In the genomic region with DNA sequence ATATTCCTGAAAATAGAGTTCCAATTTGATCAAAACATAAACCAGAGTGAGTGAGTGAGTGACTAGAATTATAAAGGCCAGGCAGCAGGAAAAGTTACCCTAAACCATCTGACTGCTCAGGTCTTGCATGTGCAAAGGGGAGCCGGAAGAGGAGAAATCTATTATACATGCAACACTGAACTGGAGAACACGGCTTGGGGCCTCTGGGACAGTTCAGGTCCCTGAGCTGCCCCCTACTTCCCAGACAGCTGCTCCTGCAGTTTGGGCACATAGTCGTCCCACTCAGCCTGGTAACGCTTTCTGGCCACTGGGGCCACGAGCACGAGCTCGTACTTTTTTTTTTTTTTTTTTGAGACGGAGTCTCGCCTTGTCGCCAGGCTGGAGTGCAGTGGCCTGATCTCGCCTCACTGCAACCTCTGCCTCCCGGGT, we compare ENCODE assay signal across 11 cellular contexts. TPM values are rescaled to one million over a fixed set of nuclear protein-coding genes. Genes with fewer than 3 reads are reported as not detected.
DNase-seq lines count a peak whose midpoint lies in the region; ATAC-seq and TF ChIP-seq lines count a peak whose summit lies in the region.
"Had no signal": no experiment of that assay in that cellular context is flagged by ENCODE, and none has a peak within 500 bp of the region (broad histone marks: within the 10 kb centered on the region; RNA-seq: fewer than 3 reads in every experiment).

No MANE protein-coding gene starts in this region.

- H3K4me1 ChIP-seq in upper lobe of right lung = peaks cover 33% of the 10 kb centered on the region
- no peaks in the 10 kb centered on the region for H3K4me1 ChIP-seq in mesendoderm (ENCODE audit: control insufficient read depth, low read depth, low read length)

- TF ChIP-seq CTCF in upper lobe of right lung (IDR thresholded peaks at IDR 0.05) = no peak

- no peak overlapping the region for H3K56ac ChIP-seq in mesendoderm (ENCODE audit: low read length)

- H3K9ac ChIP-seq in mesendoderm (ENCODE audit: low read length) = no peak overlapping the region

- peak overlapping the region; percentile 88 for H3K27ac Mint-ChIP-seq in activated naive CD4-positive, alpha-beta T cell treated with anti-CD3 and anti-CD28 coated beads, Interleukin-2, amount 10 ng/mL, durations not matched to agents 7 days and 5 days

- no peaks in the 10 kb centered on the region for H3K9me3 ChIP-seq in upper lobe of right lung

- peak; percentile 36 for DNase-seq in activated naive CD4-positive, alpha-beta T cell treated with Interleukin-2 at 50 U/mL for 16 hours
- DNase-seq in activated naive CD4-positive, alpha-beta T cell (lab: John Stamatoyannopoulos, UW) = no peak
- peak; percentile 48 for DNase-seq in activated naive CD4-positive, alpha-beta T cell treated with anti-CD3 and anti-CD28 coated beads, Interleukin-2, amount 10 ng/mL, durations not matched to agents 7 days and 5 days
- DNase-seq in upper lobe of right lung (no peak), NCI-H82 treated with DMSO at 0.1 percent for 48 hours (lab: John Stamatoyannopoulos, UW; ENCODE audit: unreplicated experiment) (no peak), mesendoderm (no peak)
- DNase-seq: NCI-H345 had no signal

- no peak overlapping the region for H2AK5ac ChIP-seq in mesendoderm (ENCODE audit: low read length)

- H3K4me3 ChIP-seq in upper lobe of right lung (no peak overlapping the region), mesendoderm (ENCODE audit: low read length) (no peak overlapping the region)

- H2BK5ac ChIP-seq in mesendoderm (ENCODE audit: low read length) = no peak overlapping the region

- H3K23ac ChIP-seq in mesendoderm (ENCODE audit: low read length) = no peak overlapping the region

- CTCF ChIA-PET in activated naive CD4-positive, alpha-beta T cell treated with anti-CD3 and anti-CD28 coated beads, Interleukin-2, amount 10 ng/mL, durations not matched to agents 7 days and 5 days (lab: Charles Lee) = no interaction called here

- H3K4me1 Mint-ChIP-seq in activated naive CD4-positive, alpha-beta T cell treated with anti-CD3 and anti-CD28 coated beads, Interleukin-2, amount 10 ng/mL, durations not matched to agents 7 days and 5 days = peaks cover 89% of the 10 kb centered on the region

- no peak overlapping the region for H4K5ac ChIP-seq in mesendoderm (ENCODE audit: low read length)

- intact Hi-C loops in upper lobe of right lung (cut with DNase I) = no loop called here

- ATAC-seq in HG03108 (IDR thresholded peaks at IDR 0.05; ENCODE audit: unreplicated experiment) = peak; percentile 35
- no peak for ATAC-seq in upper lobe of right lung
- no peak for ATAC-seq in HG02840 (IDR thresholded peaks at IDR 0.05; ENCODE audit: low FRiP score, unreplicated experiment)
- ATAC-seq: HCT116, left lobe of liver had no signal

- no peak overlapping the region for H3K4me2 ChIP-seq in mesendoderm (ENCODE audit: low read length)

- no CpG with 5 or more reads among the region's 12 CpGs for WGBS in mesendoderm (ENCODE audit: extremely low coverage, insufficient coverage, low lambda C conversion rate)

- peaks cover 2% of the 10 kb centered on the region for H3K9me3 Mint-ChIP-seq in activated naive CD4-positive, alpha-beta T cell treated with anti-CD3 and anti-CD28 coated beads, Interleukin-2, amount 10 ng/mL, durations not matched to agents 7 days and 5 days

- H3K36me3 ChIP-seq in upper lobe of right lung (no peaks in the 10 kb centered on the region), mesendoderm (ENCODE audit: control insufficient read depth, insufficient read depth, low read length) (no peaks in the 10 kb centered on the region)

- H4K8ac ChIP-seq in mesendoderm (ENCODE audit: low read depth, low read length) = no peak overlapping the region

- H3K27me3 ChIP-seq in upper lobe of right lung = no peaks in the 10 kb centered on the region
- no peaks in the 10 kb centered on the region for H3K27me3 ChIP-seq in mesendoderm (ENCODE audit: insufficient read depth, low read length, poor library complexity)

- no peaks in the 10 kb centered on the region for H3K27me3 Mint-ChIP-seq in activated naive CD4-positive, alpha-beta T cell treated with anti-CD3 and anti-CD28 coated beads, Interleukin-2, amount 10 ng/mL, durations not matched to agents 7 days and 5 days

- peak overlapping the region; percentile 51 for H3K27ac ChIP-seq in upper lobe of right lung
- H3K27ac ChIP-seq in mesendoderm (ENCODE audit: low read depth, low read length) = no peak overlapping the region

- no peak overlapping the region for H2BK120ac ChIP-seq in mesendoderm (ENCODE audit: low read depth, low read length)

- no peak overlapping the region for H2BK15ac ChIP-seq in mesendoderm (replicated peaks; ENCODE audit: low read depth)

- H3K18ac ChIP-seq in mesendoderm (ENCODE audit: low read length) = no peak overlapping the region

- H3K36me3 Mint-ChIP-seq in activated naive CD4-positive, alpha-beta T cell treated with anti-CD3 and anti-CD28 coated beads, Interleukin-2, amount 10 ng/mL, durations not matched to agents 7 days and 5 days = peaks cover 63% of the 10 kb centered on the region

- H3K79me2 ChIP-seq in mesendoderm (ENCODE audit: control insufficient read depth, insufficient read depth, low read length) = no peaks in the 10 kb centered on the region

- H3K4ac ChIP-seq in mesendoderm (ENCODE audit: low read depth, low read length) = no peak overlapping the region

- no peaks in the 10 kb centered on the region for H3K79me1 ChIP-seq in mesendoderm (ENCODE audit: low read length)

- H3K4me3 Mint-ChIP-seq in activated naive CD4-positive, alpha-beta T cell treated with anti-CD3 and anti-CD28 coated beads, Interleukin-2, amount 10 ng/mL, durations not matched to agents 7 days and 5 days = peak overlapping the region; percentile 74

RNA-seq across cellular contexts. Expression of a gene that starts 40.1 kb away (rescaled TPM):
- 127 TPM for total RNA-seq in upper lobe of right lung
- polyA plus RNA-seq in mesendoderm (2013, experiment 1 of 2) = not detected
- under 0.01 TPM for polyA plus RNA-seq in mesendoderm (2013, experiment 2 of 2)

Comparison
In these comparisons a context has a peak if more than half of its experiments do, and no peak if none do; other contexts are left out.
1. DNase-seq: peak in activated naive CD4-positive, alpha-beta T cell treated with Interleukin-2 at 50 U/mL for 16 hours (single experiment) and activated naive CD4-positive, alpha-beta T cell treated with anti-CD3 and anti-CD28 coated beads, Interleukin-2, amount 10 ng/mL, durations not matched to agents 7 days and 5 days (single experiment); none in activated naive CD4-positive, alpha-beta T cell (0 of 4), upper lobe of right lung (single experiment), NCI-H82 treated with DMSO at 0.1 percent for 48 hours (single experiment) and mesendoderm (single experiment).